In genomic region chr15:57686657-57687056, GRCh38 we compare ENCODE assay signal across 27 cellular contexts. TPM values are rescaled to one million over a fixed set of nuclear protein-coding genes. Genes with fewer than 3 reads are reported as not detected.
DNase-seq lines count a peak whose midpoint lies in the region; ATAC-seq and TF ChIP-seq lines count a peak whose summit lies in the region.
"Had no signal": no experiment of that assay in that cellular context is flagged by ENCODE, and none has a peak within 500 bp of the region (broad histone marks: within the 10 kb centered on the region; RNA-seq: fewer than 3 reads in every experiment).

No MANE protein-coding gene starts in this region.

- no peak overlapping the region for H3K4me3 Mint-ChIP-seq in activated CD4-positive, alpha-beta memory T cell treated with anti-CD3 and anti-CD28 coated beads, Interleukin-2, amount 10 ng/mL, durations not matched to agents 7 days and 5 days
- H3K4me3 Mint-ChIP-seq: activated CD8-positive, alpha-beta T cell treated with anti-CD3 and anti-CD28 coated beads for 36 hours; activated naive CD8-positive, alpha-beta T cell treated with anti-CD3 and anti-CD28 coated beads, Interleukin-2, amount 50 U/mL, for 24 hours; GM23338; IgD-negative memory B cell; T-helper 2 cell treated with Interferon-gamma antibody and Interleukin-4, amounts not matched to agents 5 μg/mL and 100 μg/mL, for 36 hours had no signal

- H3K4me3 ChIP-seq in MM.1S (ENCODE audit: low read length) (no peak overlapping the region), choroid plexus epithelial cell (ENCODE audit: low read depth, low read length) (no peak overlapping the region), subcutaneous abdominal adipose tissue (ENCODE audit: low read depth in 1 of 5, low read length in 5 of 5) (no peak overlapping the region)
- H3K4me3 ChIP-seq: breast epithelium, dorsolateral prefrontal cortex, GM23338, stomach, upper lobe of left lung had no signal

- H3K4me1 Mint-ChIP-seq in activated CD4-positive, alpha-beta memory T cell treated with anti-CD3 and anti-CD28 coated beads, Interleukin-2, amount 10 ng/mL, durations not matched to agents 7 days and 5 days, result no peaks in the 10 kb centered on the region
- H3K4me1 Mint-ChIP-seq: activated naive CD8-positive, alpha-beta T cell treated with anti-CD3 and anti-CD28 coated beads, Interleukin-2, amount 50 U/mL, for 24 hours; GM23338; IgD-negative memory B cell had no signal

- H3K4me2 ChIP-seq in MM.1S (ENCODE audit: low read depth, low read length), result peak overlapping the region; percentile 10; the same call in 1 of the 2 replicates
- H3K4me2 ChIP-seq: GM23338 had no signal

- H3F3A ChIP-seq in MM.1S (ENCODE audit: insufficient read depth, low read length), result no peaks in the 10 kb centered on the region

- intact Hi-C loops in left ventricle myocardium superior (cut with micrococcal nuclease), result no loop called here

- no peak for TF ChIP-seq CTCF in MM.1S (IDR thresholded peaks at IDR 0.05; ENCODE audit: low read length)
- TF ChIP-seq CTCF in choroid plexus epithelial cell (conservative IDR thresholded peaks at IDR 0.05; ENCODE audit: low read depth, low read length), result no peak

- H3K27me3 Mint-ChIP-seq in activated CD4-positive, alpha-beta memory T cell treated with anti-CD3 and anti-CD28 coated beads, Interleukin-2, amount 10 ng/mL, durations not matched to agents 7 days and 5 days, result no peaks in the 10 kb centered on the region
- H3K27me3 Mint-ChIP-seq: activated naive CD8-positive, alpha-beta T cell treated with anti-CD3 and anti-CD28 coated beads, Interleukin-2, amount 50 U/mL, for 24 hours had no signal

- CTCF ChIA-PET in activated CD4-positive, alpha-beta memory T cell treated with anti-CD3 and anti-CD28 coated beads, Interleukin-2, amount 10 ng/mL, durations not matched to agents 7 days and 5 days (lab: Charles Lee), result no interaction called here

- no peaks in the 10 kb centered on the region for H3K9me2 ChIP-seq in MM.1S (replicated peaks; ENCODE audit: insufficient read depth, low read length)

- no peaks in the 10 kb centered on the region for H3K9me3 ChIP-seq in MM.1S (replicated peaks; ENCODE audit: insufficient read depth, low read length)
- H3K9me3 ChIP-seq in subcutaneous abdominal adipose tissue (ENCODE audit: control insufficient read depth in 5 of 5, low read length in 5 of 5), result no peaks in the 10 kb centered on the region
- H3K9me3 ChIP-seq: breast epithelium, stomach, upper lobe of left lung had no signal

- 0 out of 2 replicates have a peak overlapping the region, but pooled peaks have one; percentile 26 for H2AFZ ChIP-seq in MM.1S (ENCODE audit: low read length)

- no peaks in the 10 kb centered on the region for H3K79me2 ChIP-seq in MM.1S (ENCODE audit: low read length)

- no peaks in the 10 kb centered on the region for H4K20me1 ChIP-seq in MM.1S (ENCODE audit: insufficient read depth, low read length)

- 0 out of 2 replicates have a peak, but pooled peaks cover 5% of the 10 kb centered on the region for H3K4me1 ChIP-seq in MM.1S (ENCODE audit: low read length)
- H3K4me1 ChIP-seq in subcutaneous abdominal adipose tissue (ENCODE audit: control insufficient read depth in 5 of 5, insufficient read depth in 5 of 5, low read length in 5 of 5), result no peaks in the 10 kb centered on the region
- H3K4me1 ChIP-seq: breast epithelium, upper lobe of left lung had no signal

- no peak overlapping the region for H3K9ac ChIP-seq in MM.1S (ENCODE audit: low read length)
- H3K9ac ChIP-seq in subcutaneous abdominal adipose tissue (ENCODE audit: low read length in 5 of 5), result no peak overlapping the region

- H3K27ac ChIP-seq in MM.1S (ENCODE audit: low read length) (no peak overlapping the region), subcutaneous abdominal adipose tissue (ENCODE audit: low read depth, low read length) (peak overlapping the region; percentile 81)
- H3K27ac ChIP-seq: C4-2B had no signal

- H3K36me3 ChIP-seq in MM.1S (replicated peaks; ENCODE audit: insufficient read depth, low read length) (no peaks in the 10 kb centered on the region), subcutaneous abdominal adipose tissue (ENCODE audit: control insufficient read depth in 5 of 5, insufficient read depth in 5 of 5, low read length in 5 of 5) (peaks cover 8 to 27% (median 22%) of the 10 kb centered on the region in 5 donors)
- H3K36me3 ChIP-seq: breast epithelium, stomach had no signal

- no peak for DNase-seq in MM.1S
- peak; percentile 75 for DNase-seq in choroid plexus epithelial cell (ENCODE audit: low read depth)
- no peak for DNase-seq in left ventricle myocardium superior
- DNase-seq in EL, result no peak
- DNase-seq in activated CD4-positive, alpha-beta memory T cell treated with anti-CD3 and anti-CD28 coated beads, Interleukin-2, amount 10 ng/mL, durations not matched to agents 7 days and 5 days, result no peak
- DNase-seq: activated CD4-positive, CD25-positive, alpha-beta regulatory T cell; activated CD8-positive, alpha-beta T cell treated with anti-CD3 and anti-CD28 coated beads for 36 hours; activated effector memory CD4-positive, alpha-beta T cell treated with anti-CD3 and anti-CD28 coated beads, Interleukin-2, amount 50 U/mL, for 16 hours; activated naive CD8-positive, alpha-beta T cell treated with anti-CD3 and anti-CD28 coated beads, Interleukin-2, amount 50 U/mL, for 24 hours; activated T-cell treated with anti-CD3 and anti-CD28 coated beads for 4 hours; dorsolateral prefrontal cortex; foreskin melanocyte; NCI-H1694; NCI-H2171 treated with DMSO at 0.1 percent for 48 hours; NCI-H526 treated with DMSO at 0.1 percent for 48 hours; RPMI8226; stimulated activated CD4-positive, alpha-beta T cell treated with anti-CD3 and anti-CD28 coated beads, Interleukin-12 subunit alpha, Interleukin-12 subunit beta, amount 100 ng/mL, for 4 hours; stomach; upper lobe of left lung had no signal

- no peaks in the 10 kb centered on the region for H3K9me3 Mint-ChIP-seq in activated CD4-positive, alpha-beta memory T cell treated with anti-CD3 and anti-CD28 coated beads, Interleukin-2, amount 10 ng/mL, durations not matched to agents 7 days and 5 days
- H3K9me3 Mint-ChIP-seq: activated CD8-positive, alpha-beta T cell treated with anti-CD3 and anti-CD28 coated beads for 36 hours; activated naive CD8-positive, alpha-beta T cell treated with anti-CD3 and anti-CD28 coated beads, Interleukin-2, amount 50 U/mL, for 24 hours; GM23338; IgD-negative memory B cell; T-helper 2 cell treated with Interferon-gamma antibody and Interleukin-4, amounts not matched to agents 5 μg/mL and 100 μg/mL, for 36 hours had no signal

- ATAC-seq in left ventricle myocardium superior (peak; percentile 72), HG03045 (IDR thresholded peaks at IDR 0.05; ENCODE audit: unreplicated experiment) (no peak)
- ATAC-seq: activated CD8-positive, alpha-beta T cell treated with anti-CD3 and anti-CD28 coated beads for 36 hours; activated naive CD8-positive, alpha-beta T cell treated with anti-CD3 and anti-CD28 coated beads, Interleukin-2, amount 50 U/mL, for 24 hours; GM23338; SK-N-SH treated with all-trans-retinoic acid at 6 μM for 48 hours had no signal

- H3K27ac Mint-ChIP-seq in activated CD4-positive, alpha-beta memory T cell treated with anti-CD3 and anti-CD28 coated beads, Interleukin-2, amount 10 ng/mL, durations not matched to agents 7 days and 5 days, result no peak overlapping the region
- H3K27ac Mint-ChIP-seq: activated CD8-positive, alpha-beta T cell treated with anti-CD3 and anti-CD28 coated beads for 36 hours; activated naive CD8-positive, alpha-beta T cell treated with anti-CD3 and anti-CD28 coated beads, Interleukin-2, amount 50 U/mL, for 24 hours; GM23338; IgD-negative memory B cell; T-helper 2 cell treated with Interferon-gamma antibody and Interleukin-4, amounts not matched to agents 5 μg/mL and 100 μg/mL, for 36 hours had no signal

- POLR2A ChIA-PET in activated CD4-positive, alpha-beta memory T cell treated with anti-CD3 and anti-CD28 coated beads, Interleukin-2, amount 10 ng/mL, durations not matched to agents 7 days and 5 days (lab: Charles Lee), result no interaction called here

- H3K27me3 ChIP-seq in MM.1S (replicated peaks; ENCODE audit: insufficient read depth, low read length) (no peaks in the 10 kb centered on the region), subcutaneous abdominal adipose tissue (ENCODE audit: control insufficient read depth in 5 of 5, insufficient read depth in 4 of 5, low read length in 5 of 5) (no peaks in the 10 kb centered on the region)
- H3K27me3 ChIP-seq: breast epithelium, dorsolateral prefrontal cortex, stomach, upper lobe of left lung had no signal

- no peaks in the 10 kb centered on the region for H3K36me3 Mint-ChIP-seq in activated CD4-positive, alpha-beta memory T cell treated with anti-CD3 and anti-CD28 coated beads, Interleukin-2, amount 10 ng/mL, durations not matched to agents 7 days and 5 days (ENCODE audit: low read depth)
- H3K36me3 Mint-ChIP-seq: IgD-negative memory B cell had no signal

RNA-seq across cellular contexts. Expression of gene POLR2M, which starts 19.9 kb away (rescaled TPM):
- 42.2 TPM for total RNA-seq in left ventricle myocardium superior
- total RNA-seq in activated CD4-positive, alpha-beta memory T cell treated with anti-CD3 and anti-CD28 coated beads, Interleukin-2, amount 10 ng/mL, durations not matched to agents 7 days and 5 days, result 10 to 100 TPM; 70.6 to 71.0 TPM
